11 cellular contexts compared by ENCODE assay signal in the genomic region with DNA sequence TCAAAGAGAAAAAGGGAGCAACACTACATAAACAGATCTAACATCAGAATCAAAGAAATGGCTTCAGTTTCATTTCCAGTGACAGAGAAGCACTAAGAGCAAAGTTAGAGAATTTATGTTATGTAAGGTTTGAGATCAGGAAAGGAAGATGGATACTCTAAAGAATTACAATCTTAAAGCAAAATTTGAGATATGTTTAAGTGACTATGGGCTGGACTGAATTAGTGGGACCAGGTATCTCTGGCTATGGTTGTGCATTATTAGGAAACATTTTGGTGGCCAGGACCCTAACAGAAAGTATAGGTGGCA.
A peak's percentile ranks its signal among the peaks of the same experiment; 100 is the strongest.
DNase-seq lines count a peak whose midpoint lies in the region; ATAC-seq and TF ChIP-seq lines count a peak whose summit lies in the region.
"Had no signal": no experiment of that assay in that cellular context is flagged by ENCODE, and none has a peak within 500 bp of the region (broad histone marks: within the 10 kb centered on the region; RNA-seq: fewer than 3 reads in every experiment).

No MANE protein-coding gene starts in this region.

- H3F3A ChIP-seq in DOHH2 (ENCODE audit: control insufficient read depth, insufficient read depth), result no peaks in the 10 kb centered on the region

- peaks cover 4% of the 10 kb centered on the region for H3K4me1 ChIP-seq in DOHH2 (ENCODE audit: control insufficient read depth, low read length)
- peaks cover 4% of the 10 kb centered on the region; the same call in 1 of the 2 replicates for H3K4me1 ChIP-seq in HUES64 (ENCODE audit: insufficient read depth, low read length)
- no peaks in the 10 kb centered on the region for H3K4me1 ChIP-seq in lower lobe of right lung
- H3K4me1 ChIP-seq in HAP-1, result no peaks in the 10 kb centered on the region
- no peaks in the 10 kb centered on the region for H3K4me1 ChIP-seq in upper lobe of left lung
- H3K4me1 ChIP-seq: SJSA1, uterus had no signal

- ATAC-seq in GM21529 (IDR thresholded peaks at IDR 0.05; ENCODE audit: unreplicated experiment), result peak; percentile 28
- no peak for ATAC-seq in lower lobe of right lung
- ATAC-seq in upper lobe of left lung (ENCODE audit: low FRiP score in 2 of 2), result no peak

- intact Hi-C loops in lower lobe of right lung (cut with DNase I), result no loop called here

- H3K36me3 ChIP-seq in DOHH2 (ENCODE audit: control insufficient read depth, low read length) (no peaks in the 10 kb centered on the region), HUES64 (ENCODE audit: insufficient read depth, low read length) (no peaks in the 10 kb centered on the region), lower lobe of right lung (no peaks in the 10 kb centered on the region), HAP-1 (replicated peaks) (no peaks in the 10 kb centered on the region), upper lobe of left lung (no peaks in the 10 kb centered on the region)
- H3K36me3 ChIP-seq: SJSA1, uterus had no signal

- DNase-seq in lower lobe of right lung (no peak), HAP-1 (ENCODE audit: low spot score in 2 of 2) (no peak), upper lobe of left lung (no peak), SHP77 treated with DMSO at 0.1 percent for 48 hours (lab: John Stamatoyannopoulos, UW) (no peak)
- no peak for DNase-seq in activated T-cell treated with anti-CD3 and anti-CD28 coated beads, Interleukin-2, amount 50 U/mL, for 48 hours

- no peak overlapping the region; the same call in 1 of the 2 replicates for H3K9ac ChIP-seq in HUES64 (ENCODE audit: low read depth, low read length)

- no peaks in the 10 kb centered on the region for H3K79me2 ChIP-seq in DOHH2 (ENCODE audit: control insufficient read depth, low read length)

- peak overlapping the region; percentile 29; the same call in 1 of the 2 replicates for H3K4me2 ChIP-seq in DOHH2 (ENCODE audit: low read length)

- H3K4me3 ChIP-seq in DOHH2 (ENCODE audit: low read length) (no peak overlapping the region), HUES64 (ENCODE audit: low read length) (no peak overlapping the region), lower lobe of right lung (no peak overlapping the region), HAP-1 (no peak overlapping the region), upper lobe of left lung (no peak overlapping the region)
- H3K4me3 ChIP-seq: SJSA1, uterus had no signal

- no peaks in the 10 kb centered on the region for H3K9me2 ChIP-seq in DOHH2 (replicated peaks; ENCODE audit: control insufficient read depth, low read length)

- TF ChIP-seq POLR2A in upper lobe of left lung (IDR thresholded peaks at IDR 0.05), result no peak

- H4K20me1 ChIP-seq in DOHH2 (ENCODE audit: control insufficient read depth, insufficient read depth, low read depth, low read length), result no peaks in the 10 kb centered on the region

- H3K27me3 ChIP-seq in DOHH2 (ENCODE audit: control insufficient read depth, low read length) (no peaks in the 10 kb centered on the region), HUES64 (ENCODE audit: insufficient read depth, low read length) (no peaks in the 10 kb centered on the region), lower lobe of right lung (ENCODE audit: low read depth) (no peaks in the 10 kb centered on the region), HAP-1 (ENCODE audit: low read depth) (no peaks in the 10 kb centered on the region), upper lobe of left lung (no peaks in the 10 kb centered on the region)
- H3K27me3 ChIP-seq: dorsolateral prefrontal cortex, SJSA1, uterus had no signal

- no peak for TF ChIP-seq CTCF in DOHH2 (IDR thresholded peaks at IDR 0.05; ENCODE audit: low read depth, low read length, poor library complexity, severe bottlenecking)
- TF ChIP-seq CTCF in lower lobe of right lung (IDR thresholded peaks at IDR 0.05), result peak; percentile 2
- TF ChIP-seq CTCF in upper lobe of left lung (IDR thresholded peaks at IDR 0.05), result no peak

- in situ Hi-C loops in HAP-1 (cut with MboI; ENCODE audit: low sequenced_read_pairs), result loop anchor here (10.0 kb wide), 1 partner anchor 263 kb away; no protein-coding TSS in a partner anchor

- H3K9me3 ChIP-seq in DOHH2 (ENCODE audit: control insufficient read depth, insufficient read depth, low read length) (no peaks in the 10 kb centered on the region), HUES64 (ENCODE audit: insufficient read depth, low read depth, low read length) (no peaks in the 10 kb centered on the region), lower lobe of right lung (no peaks in the 10 kb centered on the region), HAP-1 (no peaks in the 10 kb centered on the region), upper lobe of left lung (no peaks in the 10 kb centered on the region)
- H3K9me3 ChIP-seq: SJSA1, uterus had no signal

- H3K27ac ChIP-seq in DOHH2 (ENCODE audit: low read depth, low read length) (no peak overlapping the region), HUES64 (ENCODE audit: low read depth, low read length) (0 out of 2 replicates have a peak overlapping the region, but pooled peaks have one; percentile 10), lower lobe of right lung (no peak overlapping the region), upper lobe of left lung (no peak overlapping the region)
- H3K27ac ChIP-seq: SJSA1, uterus had no signal

- no peak for TF ChIP-seq EP300 in upper lobe of left lung (IDR thresholded peaks at IDR 0.05)
